ENCODE assay signal across 20 cellular contexts in genomic region chr16:51723016-51723724, GRCh38.
"Had no signal": no experiment of that assay in that cellular context is flagged by ENCODE, and none has a peak within 500 bp of the region (broad histone marks: within the 10 kb centered on the region; RNA-seq: fewer than 3 reads in every experiment).

No MANE protein-coding gene starts in this region.

- FAIRE-seq: endothelial cell of umbilical vein, urothelium cell line had no signal

- H3K36me3 ChIP-seq: esophagus muscularis mucosa, gastroesophageal sphincter, heart right ventricle, spleen, thyroid gland, WERI-Rb-1 had no signal

- H3K27ac ChIP-seq: esophagus muscularis mucosa, gastroesophageal sphincter, heart right ventricle, spleen, thyroid gland had no signal

- DNase-seq: activated CD4-positive, alpha-beta T cell treated with anti-CD3 and anti-CD28 coated beads for 1 hour; activated CD4-positive, alpha-beta T cell treated with anti-CD3 and anti-CD28 coated beads, Interleukin-2, amount 50 U/mL, for 48 hours; activated naive CD8-positive, alpha-beta T cell treated with anti-CD3 and anti-CD28 coated beads for 36 hours; amniotic stem cell; effector CD8-positive, alpha-beta T cell; heart right ventricle; immature natural killer cell; mesenchymal stem cell; naive thymus-derived CD4-positive, alpha-beta T cell; posterior cingulate gyrus; spleen; stimulated activated CD8-positive, alpha-beta memory T cell treated with anti-CD3 and anti-CD28 coated beads, Interleukin-4, amount 100 ng/mL, for 48 hours; stimulated activated naive CD4-positive, alpha-beta T cell; T-helper 17 cell; thyroid gland; WERI-Rb-1 had no signal

- H3K4me1 ChIP-seq: esophagus muscularis mucosa, gastroesophageal sphincter, heart right ventricle, spleen, thyroid gland had no signal

- H3K9me3 ChIP-seq: thyroid gland had no signal

- H3K27me3 ChIP-seq: gastroesophageal sphincter, heart right ventricle, spleen, thyroid gland had no signal

- H3K4me3 ChIP-seq: esophagus muscularis mucosa, gastroesophageal sphincter, heart right ventricle, spleen, thyroid gland had no signal
